ENCODE assay signal across 10 cellular contexts in genomic region chr3:30354513-30354912, GRCh38.
DNase-seq lines count a peak whose midpoint lies in the region; ATAC-seq and TF ChIP-seq lines count a peak whose summit lies in the region.
"Had no signal": no experiment of that assay in that cellular context is flagged by ENCODE, and none has a peak within 500 bp of the region (broad histone marks: within the 10 kb centered on the region; RNA-seq: fewer than 3 reads in every experiment).

No MANE protein-coding gene starts in this region.

- no peak for DNase-seq in CD4-positive, alpha-beta memory T cell
- DNase-seq in NCI-H69 (lab: John Stamatoyannopoulos, UW) (peak; percentile 72), Right ventricle myocardium inferior (ENCODE audit: missing footprints) (peak; percentile 37), psoas muscle (no peak), NCI-H524 (lab: John Stamatoyannopoulos, UW) (no peak), caudate nucleus (lab: John Stamatoyannopoulos, UW) (no peak), NOMO-1 treated with dmso at 0.1 percent for 144 hours (lab: John Stamatoyannopoulos, UW; ENCODE audit: unreplicated experiment) (no peak)
- DNase-seq in stimulated activated CD4-positive, alpha-beta T cell treated with anti-CD3 and anti-CD28 coated beads, Interleukin-1b, Interleukin-23, amount 100 ng/mL, for 48 hours: no peak
- DNase-seq: brain microvascular endothelial cell, right lobe of liver had no signal

- intact Hi-C loops in CD4-positive, alpha-beta memory T cell (cut with micrococcal nuclease): loop anchor here (2.0 kb wide), 1 partner anchor 250 kb away; no protein-coding TSS in a partner anchor
- intact Hi-C loops in Right ventricle myocardium inferior (cut with DNase I) (loop anchor here (5.0 kb wide), 1 partner anchor 338 kb away; no protein-coding TSS in a partner anchor), psoas muscle (cut with DNase I) (no loop called here)

- H3K36me3 Mint-ChIP-seq in CD4-positive, alpha-beta memory T cell: no peaks in the 10 kb centered on the region

- H3K27ac Mint-ChIP-seq in CD4-positive, alpha-beta memory T cell: peak overlapping the region in 6 of 7 donors; percentile 36 to 79 (median 70)

- POLR2A ChIA-PET in CD4-positive, alpha-beta memory T cell (lab: Charles Lee; ENCODE audit: partially characterized antibody): interaction anchor here (0.8 to 2.5 kb wide), 11 partner anchors 35 to 1178 kb away, joined by 3 to 14 read pairs (median 3); partner anchors contain the start of genes STT3B and TGFBR2

- H3K27ac ChIP-seq in CD4-positive, alpha-beta memory T cell (ENCODE audit: low read depth, low read length): no peak overlapping the region
- H3K27ac ChIP-seq in psoas muscle (no peak overlapping the region), caudate nucleus (ENCODE audit: low read depth, low read length) (no peak overlapping the region)
- H3K27ac ChIP-seq: brain microvascular endothelial cell, right lobe of liver had no signal

- peaks cover 47 to 73% (median 59%) of the 10 kb centered on the region in 4 donors for H3K4me1 Mint-ChIP-seq in CD4-positive, alpha-beta memory T cell

- H3K27me3 Mint-ChIP-seq in CD4-positive, alpha-beta memory T cell: peaks cover 2 to 5% of the 10 kb centered on the region in 2 donors

- no peak overlapping the region for H3K4me3 ChIP-seq in CD4-positive, alpha-beta memory T cell (ENCODE audit: low read length in 2 of 2)
- no peak overlapping the region for H3K4me3 ChIP-seq in psoas muscle
- H3K4me3 ChIP-seq: right lobe of liver had no signal

- WGBS in psoas muscle, 3 donors: 5 to 11% (median 8%) methylated on average over 1 of the region's 1 CpG

- no peak for TF ChIP-seq CTCF in psoas muscle (IDR thresholded peaks at IDR 0.05)

- no peaks in the 10 kb centered on the region for H3K9me3 ChIP-seq in CD4-positive, alpha-beta memory T cell (ENCODE audit: control insufficient read depth in 1 of 2, low read length in 2 of 2)
- no peaks in the 10 kb centered on the region for H3K9me3 ChIP-seq in psoas muscle
- H3K9me3 ChIP-seq: right lobe of liver had no signal

- H3K4me3 Mint-ChIP-seq in CD4-positive, alpha-beta memory T cell: peak overlapping the region in 7 of 8 donors; percentile 41 to 81 (median 74)

- no peaks in the 10 kb centered on the region for H3K27me3 ChIP-seq in CD4-positive, alpha-beta memory T cell (ENCODE audit: insufficient read depth, low read length)
- H3K27me3 ChIP-seq in psoas muscle (ENCODE audit: insufficient read depth in 3 of 3, low read length in 2 of 3): no peaks in the 10 kb centered on the region
- H3K27me3 ChIP-seq: brain microvascular endothelial cell, right lobe of liver had no signal

- H3K4me1 ChIP-seq in CD4-positive, alpha-beta memory T cell (ENCODE audit: insufficient read depth, low read length): peaks cover 64% of the 10 kb centered on the region
- peaks cover 26% of the 10 kb centered on the region for H3K4me1 ChIP-seq in psoas muscle
- H3K4me1 ChIP-seq: right lobe of liver had no signal

- CTCF ChIA-PET in CD4-positive, alpha-beta memory T cell (lab: Charles Lee; ENCODE audit: partially characterized antibody): interaction anchor here (1.4 to 2.1 kb wide), 4 partner anchors 34 to 321 kb away, joined by 3 to 12 read pairs (median 4); partner anchors contain the start of gene TGFBR2

- ATAC-seq in Right ventricle myocardium inferior: peak; percentile 84
- peak in 3 of 4 donors; percentile 49 to 64 (median 50) for ATAC-seq in psoas muscle

- H3K9me3 Mint-ChIP-seq in CD4-positive, alpha-beta memory T cell: no peaks in the 10 kb centered on the region

- no peaks in the 10 kb centered on the region for H3K36me3 ChIP-seq in CD4-positive, alpha-beta memory T cell (ENCODE audit: insufficient read depth, low read length)
- no peaks in the 10 kb centered on the region for H3K36me3 ChIP-seq in psoas muscle (ENCODE audit: insufficient read depth in 1 of 2, low read depth in 1 of 2)
- H3K36me3 ChIP-seq: brain microvascular endothelial cell, right lobe of liver had no signal

Comparison
In these comparisons a context has a peak if more than half of its experiments do, and no peak if none do; other contexts are left out.
1. DNase-seq: peak in NCI-H69 (single experiment) and Right ventricle myocardium inferior (single experiment); none in CD4-positive, alpha-beta memory T cell (0 of 5), psoas muscle (0 of 2), NCI-H524 (0 of 2), caudate nucleus (0 of 61), stimulated activated CD4-positive, alpha-beta T cell treated with anti-CD3 and anti-CD28 coated beads, Interleukin-1b, Interleukin-23, amount 100 ng/mL, for 48 hours (single experiment) and NOMO-1 treated with dmso at 0.1 percent for 144 hours (single experiment).
2. intact Hi-C loops: an anchor here in CD4-positive, alpha-beta memory T cell (2.0 kb wide) and Right ventricle myocardium inferior (5.0 kb wide); none called in psoas muscle.